In genomic region chr5:110032386-110032785, GRCh38 we compare ENCODE assay signal across 24 cellular contexts.
A peak's percentile ranks its signal among the peaks of the same experiment; 100 is the strongest.
DNase-seq lines count a peak whose midpoint lies in the region; ATAC-seq and TF ChIP-seq lines count a peak whose summit lies in the region.
"Had no signal": no experiment of that assay in that cellular context is flagged by ENCODE, and none has a peak within 500 bp of the region (broad histone marks: within the 10 kb centered on the region; RNA-seq: fewer than 3 reads in every experiment).

No MANE protein-coding gene starts in this region.

- no peaks in the 10 kb centered on the region for H3K9me3 Mint-ChIP-seq in neural progenitor cell
- H3K9me3 Mint-ChIP-seq: CD4-positive, alpha-beta T cell had no signal

- no peak overlapping the region for H3K4me3 Mint-ChIP-seq in neural progenitor cell
- H3K4me3 Mint-ChIP-seq: CD4-positive, alpha-beta T cell had no signal

- no peaks in the 10 kb centered on the region for H3K79me2 ChIP-seq in neural progenitor cell (ENCODE audit: low read depth)

- peaks cover 15% of the 10 kb centered on the region for H3K4me1 ChIP-seq in neural progenitor cell
- H3K4me1 ChIP-seq in A673 (ENCODE audit: insufficient read depth, low read length, poor library complexity, severe bottlenecking) = peaks cover 7% of the 10 kb centered on the region
- peaks cover 2% of the 10 kb centered on the region for H3K4me1 ChIP-seq in ovary (ENCODE audit: insufficient read depth)
- H3K4me1 ChIP-seq: Peyer's patch had no signal

- POLR2A ChIA-PET in A673 (lab: Charles Lee; ENCODE audit: low non-redundant PET) = no interaction called here

- TF ChIP-seq CTCF in WERI-Rb-1 (IDR thresholded peaks at IDR 0.05; ENCODE audit: low read depth, low read length) = no peak
- no peak for TF ChIP-seq CTCF in neural progenitor cell (IDR thresholded peaks at IDR 0.05)
- no peak for TF ChIP-seq CTCF in A673 (conservative IDR thresholded peaks at IDR 0.05; ENCODE audit: low read depth, low read length)
- no peak for TF ChIP-seq CTCF in ovary (IDR thresholded peaks at IDR 0.05)

- DNase-seq in LHCN-M2 (ENCODE audit: low read depth) = peak; percentile 83
- DNase-seq in NCI-H69 (lab: John Stamatoyannopoulos, UW) = peak; percentile 17
- peak; percentile 14 for DNase-seq in WERI-Rb-1
- no peak for DNase-seq in neural progenitor cell (ENCODE audit: low spot score)
- no peak for DNase-seq in A673 (ENCODE audit: low spot score)
- no peak for DNase-seq in anterior cingulate cortex (lab: John Stamatoyannopoulos, UW)
- DNase-seq in ovary = no peak
- DNase-seq: AML-193; CD4-positive, alpha-beta T cell; H7; Kasumi-1; MV-4-11; NCI-H1105; NCI-H146; NCI-H2029 treated with DMSO at 0.1 percent for 48 hours; NCI-H345; NCI-H510A treated with DMSO at 0.1 percent for 48 hours; Peyer's patch; SHP77 treated with DMSO at 0.1 percent for 48 hours; SK-N-SH; SW 1271 had no signal

- 0 out of 2 replicates have a peak, but pooled peaks cover 2% of the 10 kb centered on the region for H3K36me3 ChIP-seq in WERI-Rb-1
- H3K36me3 ChIP-seq in neural progenitor cell = no peaks in the 10 kb centered on the region
- H3K36me3 ChIP-seq in A673 (ENCODE audit: insufficient read depth, low read length, poor library complexity, severe bottlenecking) = no peaks in the 10 kb centered on the region
- H3K36me3 ChIP-seq in ovary = no peaks in the 10 kb centered on the region
- H3K36me3 ChIP-seq: BLaER1 treated with 17β-estradiol and CSF1 and Interleukin-3, amounts not matched to agents 10 nM and 100 nM; Peyer's patch had no signal

- TF ChIP-seq EP300 in ovary (IDR thresholded peaks at IDR 0.05) = no peak

- H3K36me3 Mint-ChIP-seq in neural progenitor cell = no peaks in the 10 kb centered on the region

- H3K4me2 ChIP-seq in neural progenitor cell = no peak overlapping the region
- H3K4me2 ChIP-seq: BLaER1 treated with 17β-estradiol and CSF1 and Interleukin-3, amounts not matched to agents 10 nM and 100 nM; SK-N-SH had no signal

- 83 to 93% (median 88%) methylated on average over 2 of the region's 2 CpGs for WGBS in ovary, 3 donors

- CTCF ChIA-PET in A673 (lab: Charles Lee) = no interaction called here

- no peak overlapping the region for H3K27ac Mint-ChIP-seq in neural progenitor cell

- peaks cover 2% of the 10 kb centered on the region for H3K27me3 Mint-ChIP-seq in neural progenitor cell (ENCODE audit: insufficient read depth, low read depth)
- H3K27me3 Mint-ChIP-seq: CD4-positive, alpha-beta T cell had no signal

- peaks cover 26% of the 10 kb centered on the region for H3K4me1 Mint-ChIP-seq in neural progenitor cell

- intact Hi-C loops in A673 (cut with micrococcal nuclease; ENCODE audit: unreplicated experiment) = no loop called here
- intact Hi-C loops in ovary (cut with DNase I) = no loop called here

- H3K9ac ChIP-seq in neural progenitor cell = no peak overlapping the region
- H3K9ac ChIP-seq: BLaER1 treated with 17β-estradiol and CSF1 and Interleukin-3, amounts not matched to agents 10 nM and 100 nM; SK-N-SH had no signal

- no peaks in the 10 kb centered on the region for H4K20me1 ChIP-seq in neural progenitor cell (ENCODE audit: low read depth)
- H4K20me1 ChIP-seq: BLaER1 treated with 17β-estradiol and CSF1 and Interleukin-3, amounts not matched to agents 10 nM and 100 nM had no signal

- ATAC-seq in HG02840 (IDR thresholded peaks at IDR 0.05; ENCODE audit: low FRiP score, unreplicated experiment) = no peak
- ATAC-seq: K562 had no signal

- H3F3A ChIP-seq in neural progenitor cell (ENCODE audit: low read depth) = no peaks in the 10 kb centered on the region

- no peak for TF ChIP-seq POLR2A in ovary (IDR thresholded peaks at IDR 0.05)

- BruUV-seq in A673 (replicated peaks; lab: Mats Ljungman, UMichigan) = no TSS peak

- H3K27ac ChIP-seq in WERI-Rb-1 (no peak overlapping the region), neural progenitor cell (no peak overlapping the region), A673 (ENCODE audit: low read depth, low read length, poor library complexity, severe bottlenecking) (no peak overlapping the region), ovary (no peak overlapping the region)
- H3K27ac ChIP-seq: BLaER1 treated with 17β-estradiol and CSF1 and Interleukin-3, amounts not matched to agents 10 nM and 100 nM; Peyer's patch had no signal

- H2AFZ ChIP-seq in neural progenitor cell (replicated peaks) = peak overlapping the region; percentile 58

- H3K9me3 ChIP-seq in WERI-Rb-1 (ENCODE audit: severe bottlenecking) (no peaks in the 10 kb centered on the region), neural progenitor cell (ENCODE audit: low read depth) (no peaks in the 10 kb centered on the region), A673 (ENCODE audit: low read depth, low read length, poor library complexity, severe bottlenecking) (no peaks in the 10 kb centered on the region), ovary (no peaks in the 10 kb centered on the region)
- H3K9me3 ChIP-seq: BLaER1 treated with 17β-estradiol and CSF1 and Interleukin-3, amounts not matched to agents 10 nM and 100 nM; Peyer's patch; SK-N-SH had no signal

- H3K4me3 ChIP-seq in WERI-Rb-1 (ENCODE audit: low read depth, low read length) (no peak overlapping the region), neural progenitor cell (no peak overlapping the region), A673 (ENCODE audit: low read depth, low read length, poor library complexity, severe bottlenecking) (no peak overlapping the region), ovary (no peak overlapping the region)
- H3K4me3 ChIP-seq: BLaER1 treated with 17β-estradiol and CSF1 and Interleukin-3, amounts not matched to agents 10 nM and 100 nM; K562; Peyer's patch had no signal

- H3K27me3 ChIP-seq in WERI-Rb-1 (ENCODE audit: insufficient read depth, low read depth, severe bottlenecking) (no peaks in the 10 kb centered on the region), neural progenitor cell (no peaks in the 10 kb centered on the region), A673 (replicated peaks; ENCODE audit: insufficient read depth, low read depth, low read length, poor library complexity) (no peaks in the 10 kb centered on the region), ovary (no peaks in the 10 kb centered on the region)
- H3K27me3 ChIP-seq: BLaER1 treated with 17β-estradiol and CSF1 and Interleukin-3, amounts not matched to agents 10 nM and 100 nM; Peyer's patch had no signal

Comparison
In these comparisons a context has a peak if more than half of its experiments do, and no peak if none do; other contexts are left out.
1. DNase-seq: peak in LHCN-M2 (single experiment), NCI-H69 (single experiment) and WERI-Rb-1 (single experiment); none in neural progenitor cell (single experiment), A673 (single experiment), anterior cingulate cortex (0 of 58) and ovary (0 of 5).